37 cellular contexts compared by ENCODE assay signal in the genomic region with DNA sequence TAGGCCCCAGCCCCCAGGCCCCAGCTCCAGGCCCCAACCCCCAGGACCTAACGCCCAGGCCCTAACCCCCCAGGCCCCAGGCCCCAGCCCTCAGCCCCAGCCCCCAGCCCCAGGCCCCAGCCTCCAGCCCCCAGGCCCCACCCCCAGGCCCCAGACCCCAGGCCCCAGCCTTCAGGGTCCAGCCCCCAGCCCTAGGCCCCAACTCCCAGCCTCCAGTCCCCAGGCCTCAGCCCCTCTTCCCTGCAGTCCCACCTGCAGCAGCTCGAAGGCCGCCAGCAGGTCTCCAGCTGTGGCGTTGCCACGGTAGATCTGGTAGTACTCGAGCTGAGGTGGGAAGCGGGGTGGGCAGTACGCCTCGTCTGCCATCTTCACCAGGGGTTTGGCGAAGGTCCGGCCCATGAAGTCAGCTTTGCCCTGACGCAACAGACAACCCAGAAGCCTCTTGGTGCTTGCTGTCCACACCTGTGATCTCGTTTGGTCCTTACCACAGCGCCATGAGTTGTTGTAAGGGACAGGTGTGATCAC. TPM values are rescaled to one million over a fixed set of nuclear protein-coding genes. Genes with fewer than 3 reads are reported as not detected.
"Had no signal": no experiment of that assay in that cellular context is flagged by ENCODE, and none has a peak within 500 bp of the region (broad histone marks: within the 10 kb centered on the region; RNA-seq: fewer than 3 reads in every experiment).

No MANE protein-coding gene starts in this region.

- H3K36me3 ChIP-seq: brain microvascular endothelial cell, esophagus squamous epithelium, gastroesophageal sphincter, WERI-Rb-1 had no signal

- FAIRE-seq: astrocyte, bronchial epithelial cell, colon, endothelial cell of umbilical vein had no signal

- H3K36me3 Mint-ChIP-seq: activated naive CD8-positive, alpha-beta T cell had no signal

- H3K4me3 Mint-ChIP-seq: activated B cell treated with CpG ODN at 0.5 μM for 24 hours; activated CD8-positive, alpha-beta T cell treated with anti-CD3 and anti-CD28 coated beads for 36 hours; activated naive CD8-positive, alpha-beta T cell; activated T-cell treated with anti-CD3 and anti-CD28 coated beads, Interleukin-2, amount 50 U/mL, for 4 hours; activated T-helper 17 cell treated with anti-CD3 and anti-CD28 coated beads, Interleukin-2, amount 50 U/mL, for 72 hours; effector memory CD8-positive, alpha-beta T cell; T-helper 17 cell; T-helper 2 cell treated with Interferon-gamma antibody and Interleukin-4, amounts not matched to agents 5 μg/mL and 100 μg/mL, for 36 hours had no signal

- H3K27ac Mint-ChIP-seq: activated B cell treated with CpG ODN at 0.5 μM for 24 hours; activated CD8-positive, alpha-beta T cell treated with anti-CD3 and anti-CD28 coated beads for 36 hours; activated naive CD8-positive, alpha-beta T cell; activated T-helper 17 cell treated with anti-CD3 and anti-CD28 coated beads, Interleukin-2, amount 50 U/mL, for 72 hours; T-helper 17 cell; T-helper 2 cell treated with Interferon-gamma antibody and Interleukin-4, amounts not matched to agents 5 μg/mL and 100 μg/mL, for 36 hours had no signal

- ATAC-seq: activated CD4-positive, CD25-positive, alpha-beta regulatory T cell treated with anti-CD3 and anti-CD28 coated beads, Interleukin-2, amount 50 U/mL, for 24 hours; activated CD8-positive, alpha-beta T cell treated with anti-CD3 and anti-CD28 coated beads for 36 hours; activated T-cell treated with anti-CD3 and anti-CD28 coated beads, Interleukin-2, amount 50 U/mL, for 4 hours; activated T-helper 17 cell treated with anti-CD3 and anti-CD28 coated beads, Interleukin-2, amount 50 U/mL, for 72 hours; effector memory CD8-positive, alpha-beta T cell; gastroesophageal sphincter; T-helper 17 cell had no signal

- DNase-seq: activated B cell treated with CpG ODN at 0.5 μM for 24 hours; activated CD4-positive, alpha-beta T cell treated with anti-CD3 and anti-CD28 coated beads for 48 hours; activated CD4-positive, alpha-beta T cell treated with anti-CD3 and anti-CD28 coated beads, Interleukin-2, amount 50 U/mL, for 1 hour; activated CD4-positive, alpha-beta T cell treated with anti-CD3 and anti-CD28 coated beads, Interleukin-2, amount 50 U/mL, for 48 hours; activated CD8-positive, alpha-beta memory T cell treated with anti-CD3 and anti-CD28 coated beads for 24 hours; activated CD8-positive, alpha-beta T cell treated with anti-CD3 and anti-CD28 coated beads for 36 hours; activated effector memory CD4-positive, alpha-beta T cell treated with Interleukin-2 at 50 U/mL for 16 hours; activated gamma-delta T cell treated with Interleukin-2 at 50 U/mL for 16 hours; activated naive CD4-positive, alpha-beta T cell treated with anti-CD3 and anti-CD28 coated beads, Interleukin-2, amount 50 U/mL, for 16 hours; activated naive CD4-positive, alpha-beta T cell treated with Interleukin-2 at 50 U/mL for 16 hours; activated T-cell treated with anti-CD3 and anti-CD28 coated beads, Interleukin-2, amount 50 U/mL, for 4 hours; amniotic stem cell; anterior cingulate cortex; brain microvascular endothelial cell; caudate nucleus; cortex of kidney; dermis blood vessel endothelial cell; effector CD4-positive, alpha-beta T cell; effector memory CD8-positive, alpha-beta T cell; esophagus squamous epithelium; foreskin melanocyte; T-helper 1 cell; T-helper 17 cell; T1000; WERI-Rb-1 had no signal

- H3K27me3 Mint-ChIP-seq: activated B cell treated with CpG ODN at 0.5 μM for 24 hours; activated CD8-positive, alpha-beta T cell treated with anti-CD3 and anti-CD28 coated beads for 36 hours; activated naive CD8-positive, alpha-beta T cell; activated T-helper 17 cell treated with anti-CD3 and anti-CD28 coated beads, Interleukin-2, amount 50 U/mL, for 72 hours; effector memory CD8-positive, alpha-beta T cell; T-helper 17 cell had no signal

- H3K4me3 ChIP-seq: esophagus squamous epithelium, gastroesophageal sphincter had no signal

- H3K27me3 ChIP-seq: brain microvascular endothelial cell, esophagus squamous epithelium, gastroesophageal sphincter had no signal

- H3K9me3 Mint-ChIP-seq: activated T-helper 17 cell treated with anti-CD3 and anti-CD28 coated beads, Interleukin-2, amount 50 U/mL, for 72 hours had no signal

- H3K27ac ChIP-seq: brain microvascular endothelial cell, epithelial cell of prostate, esophagus squamous epithelium, gastroesophageal sphincter, WERI-Rb-1 had no signal

- H3K4me1 Mint-ChIP-seq: activated B cell treated with CpG ODN at 0.5 μM for 24 hours; activated T-helper 17 cell treated with anti-CD3 and anti-CD28 coated beads, Interleukin-2, amount 50 U/mL, for 72 hours had no signal

RNA-seq across cellular contexts. Expression of a gene that starts 3.6 kb away (rescaled TPM):
- total RNA-seq: activated B cell treated with CpG ODN at 0.5 μM for 24 hours, astrocyte, bronchial epithelial cell, chondrocyte, fibroblast of lung had no signal
- polyA plus RNA-seq: fibroblast of lung had no signal
